Comparison of ENCODE assay signal across 2 cellular contexts in the genomic region with DNA sequence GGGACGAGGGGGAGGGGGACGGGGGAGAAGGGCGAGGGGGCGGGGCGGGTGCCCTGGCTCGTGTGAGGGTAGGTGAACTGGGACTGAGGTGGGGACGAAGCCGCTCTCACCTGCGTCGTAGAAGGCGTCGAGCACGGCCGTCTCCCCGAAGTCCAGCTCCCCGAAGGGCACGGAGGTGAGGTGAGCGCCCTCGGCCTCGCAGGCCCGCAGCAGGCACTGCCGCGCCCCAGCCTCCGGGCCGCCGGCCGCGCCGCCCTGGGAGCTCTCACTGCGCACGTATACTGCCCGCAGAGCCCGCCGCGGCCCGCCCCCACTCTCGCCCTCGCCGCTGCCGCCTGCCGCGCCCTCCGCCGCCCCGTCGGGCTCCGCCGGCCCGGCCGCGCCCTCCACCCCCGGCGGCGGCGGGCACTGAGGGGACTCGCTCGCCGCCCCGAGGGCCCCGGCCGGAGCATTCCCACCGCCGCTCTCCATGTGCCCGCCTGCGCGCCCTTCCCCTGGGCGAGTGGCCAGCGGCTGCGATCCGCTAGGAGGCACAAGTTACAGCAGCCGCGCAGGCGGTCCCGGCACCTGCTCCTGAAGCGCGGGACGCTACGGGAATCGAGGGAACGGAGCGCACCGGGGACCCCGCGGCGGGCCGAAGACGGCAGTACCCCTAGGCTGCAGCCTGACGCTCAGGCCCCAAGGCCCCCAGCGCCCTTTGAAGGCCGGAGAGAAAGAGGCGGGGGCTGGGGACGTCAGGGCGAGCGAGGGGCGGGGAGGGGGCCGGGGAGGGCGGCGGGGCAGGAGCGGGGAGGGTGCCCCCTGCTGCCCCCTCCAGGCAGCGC.
TF ChIP-seq lines count a peak whose summit lies in the region.

A gene with protein sequence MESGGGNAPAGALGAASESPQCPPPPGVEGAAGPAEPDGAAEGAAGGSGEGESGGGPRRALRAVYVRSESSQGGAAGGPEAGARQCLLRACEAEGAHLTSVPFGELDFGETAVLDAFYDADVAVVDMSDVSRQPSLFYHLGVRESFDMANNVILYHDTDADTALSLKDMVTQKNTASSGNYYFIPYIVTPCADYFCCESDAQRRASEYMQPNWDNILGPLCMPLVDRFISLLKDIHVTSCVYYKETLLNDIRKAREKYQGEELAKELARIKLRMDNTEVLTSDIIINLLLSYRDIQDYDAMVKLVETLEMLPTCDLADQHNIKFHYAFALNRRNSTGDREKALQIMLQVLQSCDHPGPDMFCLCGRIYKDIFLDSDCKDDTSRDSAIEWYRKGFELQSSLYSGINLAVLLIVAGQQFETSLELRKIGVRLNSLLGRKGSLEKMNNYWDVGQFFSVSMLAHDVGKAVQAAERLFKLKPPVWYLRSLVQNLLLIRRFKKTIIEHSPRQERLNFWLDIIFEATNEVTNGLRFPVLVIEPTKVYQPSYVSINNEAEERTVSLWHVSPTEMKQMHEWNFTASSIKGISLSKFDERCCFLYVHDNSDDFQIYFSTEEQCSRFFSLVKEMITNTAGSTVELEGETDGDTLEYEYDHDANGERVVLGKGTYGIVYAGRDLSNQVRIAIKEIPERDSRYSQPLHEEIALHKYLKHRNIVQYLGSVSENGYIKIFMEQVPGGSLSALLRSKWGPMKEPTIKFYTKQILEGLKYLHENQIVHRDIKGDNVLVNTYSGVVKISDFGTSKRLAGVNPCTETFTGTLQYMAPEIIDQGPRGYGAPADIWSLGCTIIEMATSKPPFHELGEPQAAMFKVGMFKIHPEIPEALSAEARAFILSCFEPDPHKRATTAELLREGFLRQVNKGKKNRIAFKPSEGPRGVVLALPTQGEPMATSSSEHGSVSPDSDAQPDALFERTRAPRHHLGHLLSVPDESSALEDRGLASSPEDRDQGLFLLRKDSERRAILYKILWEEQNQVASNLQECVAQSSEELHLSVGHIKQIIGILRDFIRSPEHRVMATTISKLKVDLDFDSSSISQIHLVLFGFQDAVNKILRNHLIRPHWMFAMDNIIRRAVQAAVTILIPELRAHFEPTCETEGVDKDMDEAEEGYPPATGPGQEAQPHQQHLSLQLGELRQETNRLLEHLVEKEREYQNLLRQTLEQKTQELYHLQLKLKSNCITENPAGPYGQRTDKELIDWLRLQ (N-terminal part only) (minus strand): TSS at position 718 of the 824 bp plus-strand sequence. CDS start 247 bp downstream, at position 471.

TF ChIP-seq in GM12878, 131 proteins besides CTCF, POLR2A, EP300 and RAD21:
- TF ChIP-seq, protein P1, sequence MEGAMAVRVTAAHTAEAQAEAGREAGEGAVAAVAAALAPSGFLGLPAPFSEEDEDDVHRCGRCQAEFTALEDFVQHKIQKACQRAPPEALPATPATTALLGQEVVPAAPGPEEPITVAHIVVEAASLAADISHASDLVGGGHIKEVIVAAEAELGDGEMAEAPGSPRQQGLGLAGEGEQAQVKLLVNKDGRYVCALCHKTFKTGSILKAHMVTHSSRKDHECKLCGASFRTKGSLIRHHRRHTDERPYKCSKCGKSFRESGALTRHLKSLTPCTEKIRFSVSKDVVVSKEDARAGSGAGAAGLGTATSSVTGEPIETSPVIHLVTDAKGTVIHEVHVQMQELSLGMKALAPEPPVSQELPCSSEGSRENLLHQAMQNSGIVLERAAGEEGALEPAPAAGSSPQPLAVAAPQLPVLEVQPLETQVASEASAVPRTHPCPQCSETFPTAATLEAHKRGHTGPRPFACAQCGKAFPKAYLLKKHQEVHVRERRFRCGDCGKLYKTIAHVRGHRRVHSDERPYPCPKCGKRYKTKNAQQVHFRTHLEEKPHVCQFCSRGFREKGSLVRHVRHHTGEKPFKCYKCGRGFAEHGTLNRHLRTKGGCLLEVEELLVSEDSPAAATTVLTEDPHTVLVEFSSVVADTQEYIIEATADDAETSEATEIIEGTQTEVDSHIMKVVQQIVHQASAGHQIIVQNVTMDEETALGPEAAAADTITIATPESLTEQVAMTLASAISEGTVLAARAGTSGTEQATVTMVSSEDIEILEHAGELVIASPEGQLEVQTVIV (IDR thresholded peaks at IDR 0.05; ENCODE audit: borderline replicate concordance, partially characterized antibody) = no peak
- no peak for TF ChIP-seq TAF1 (IDR thresholded peaks at IDR 0.05; ENCODE audit: borderline replicate concordance, low read depth, low read length)
- TF ChIP-seq ZNF24 (IDR thresholded peaks at IDR 0.05) = no peak
- no peak for TF ChIP-seq TCF3 (IDR thresholded peaks at IDR 0.05; ENCODE audit: borderline replicate concordance, insufficient read depth, low read depth, low read length)
- no peak for TF ChIP-seq CHD1 (IDR thresholded peaks at IDR 0.05; ENCODE audit: low read depth, low read length)
- 0 out of 2 replicates have a peak, but pooled peaks have one; percentile 10 for TF ChIP-seq IKZF1 (conservative IDR thresholded peaks at IDR 0.05)
TF ChIP-seq in GM12878: peak in this region for 1.

TF ChIP-seq in HepG2, 621 proteins besides CTCF, POLR2A, EP300 and RAD21 (continues in another document):
- TF ChIP-seq FOXO1 (CRISPR knock-in tag; IDR thresholded peaks at IDR 0.05) (no peak), NBN (conservative IDR thresholded peaks at IDR 0.05) (no peak), ZFP36L2 (CRISPR knock-in tag; IDR thresholded peaks at IDR 0.05) (no peak), ZNF432 (CRISPR knock-in tag; IDR thresholded peaks at IDR 0.05; ENCODE audit: borderline replicate concordance) (no peak), TFDP2 (CRISPR knock-in tag; IDR thresholded peaks at IDR 0.05) (peak; percentile 42; the same call in 1 of the 2 replicates), HMG20A (CRISPR knock-in tag; IDR thresholded peaks at IDR 0.05; ENCODE audit: borderline replicate concordance) (no peak), HCFC1 (IDR thresholded peaks at IDR 0.05; ENCODE audit: low read depth, low read length) (no peak), CCAR2 (optimal IDR thresholded peaks at IDR 0.05; ENCODE audit: low read depth, low read length) (no peak), PHF8 (CRISPR knock-in tag; IDR thresholded peaks at IDR 0.05) (peak; percentile 79), ZNF614 (CRISPR knock-in tag; IDR thresholded peaks at IDR 0.05; ENCODE audit: borderline replicate concordance) (no peak), YEATS4 (CRISPR knock-in tag; IDR thresholded peaks at IDR 0.05; ENCODE audit: borderline replicate concordance) (peak; percentile 45; the same call in 1 of the 2 replicates), ZNF253 (CRISPR knock-in tag; IDR thresholded peaks at IDR 0.05; ENCODE audit: borderline replicate concordance) (no peak), ZNF382 (CRISPR knock-in tag; IDR thresholded peaks at IDR 0.05; ENCODE audit: borderline replicate concordance) (no peak), MYC (CRISPR knock-in tag; IDR thresholded peaks at IDR 0.05; ENCODE audit: borderline replicate concordance) (peak; percentile 50; the same call in 1 of the 2 replicates), HNRNPLL (IDR thresholded peaks at IDR 0.05; ENCODE audit: low read depth, low read length, poor library complexity, severe bottlenecking) (peak; percentile 87), HOXD1 (CRISPR knock-in tag; IDR thresholded peaks at IDR 0.05) (no peak), CREM (IDR thresholded peaks at IDR 0.05) (no peak), CREM (CRISPR knock-in tag; IDR thresholded peaks at IDR 0.05) (no peak), ZBTB7A (CRISPR knock-in tag; IDR thresholded peaks at IDR 0.05) (0 out of 2 replicates have a peak, but pooled peaks have one; percentile 36), MLLT10 (CRISPR knock-in tag; IDR thresholded peaks at IDR 0.05) (no peak), ZNF563 (CRISPR knock-in tag; IDR thresholded peaks at IDR 0.05) (0 out of 2 replicates have a peak, but pooled peaks have one; percentile 35), ATF6 (CRISPR knock-in tag; conservative IDR thresholded peaks at IDR 0.05) (no peak), GATAD1 (CRISPR knock-in tag; IDR thresholded peaks at IDR 0.05) (no peak)
- TF ChIP-seq, protein P2, sequence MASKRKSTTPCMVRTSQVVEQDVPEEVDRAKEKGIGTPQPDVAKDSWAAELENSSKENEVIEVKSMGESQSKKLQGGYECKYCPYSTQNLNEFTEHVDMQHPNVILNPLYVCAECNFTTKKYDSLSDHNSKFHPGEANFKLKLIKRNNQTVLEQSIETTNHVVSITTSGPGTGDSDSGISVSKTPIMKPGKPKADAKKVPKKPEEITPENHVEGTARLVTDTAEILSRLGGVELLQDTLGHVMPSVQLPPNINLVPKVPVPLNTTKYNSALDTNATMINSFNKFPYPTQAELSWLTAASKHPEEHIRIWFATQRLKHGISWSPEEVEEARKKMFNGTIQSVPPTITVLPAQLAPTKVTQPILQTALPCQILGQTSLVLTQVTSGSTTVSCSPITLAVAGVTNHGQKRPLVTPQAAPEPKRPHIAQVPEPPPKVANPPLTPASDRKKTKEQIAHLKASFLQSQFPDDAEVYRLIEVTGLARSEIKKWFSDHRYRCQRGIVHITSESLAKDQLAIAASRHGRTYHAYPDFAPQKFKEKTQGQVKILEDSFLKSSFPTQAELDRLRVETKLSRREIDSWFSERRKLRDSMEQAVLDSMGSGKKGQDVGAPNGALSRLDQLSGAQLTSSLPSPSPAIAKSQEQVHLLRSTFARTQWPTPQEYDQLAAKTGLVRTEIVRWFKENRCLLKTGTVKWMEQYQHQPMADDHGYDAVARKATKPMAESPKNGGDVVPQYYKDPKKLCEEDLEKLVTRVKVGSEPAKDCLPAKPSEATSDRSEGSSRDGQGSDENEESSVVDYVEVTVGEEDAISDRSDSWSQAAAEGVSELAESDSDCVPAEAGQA (IDR thresholded peaks at IDR 0.05; ENCODE audit: low read depth) = no peak
- TF ChIP-seq, protein P2 (CRISPR knock-in tag; IDR thresholded peaks at IDR 0.05; ENCODE audit: borderline replicate concordance) = no peak
- TF ChIP-seq, protein P3, sequence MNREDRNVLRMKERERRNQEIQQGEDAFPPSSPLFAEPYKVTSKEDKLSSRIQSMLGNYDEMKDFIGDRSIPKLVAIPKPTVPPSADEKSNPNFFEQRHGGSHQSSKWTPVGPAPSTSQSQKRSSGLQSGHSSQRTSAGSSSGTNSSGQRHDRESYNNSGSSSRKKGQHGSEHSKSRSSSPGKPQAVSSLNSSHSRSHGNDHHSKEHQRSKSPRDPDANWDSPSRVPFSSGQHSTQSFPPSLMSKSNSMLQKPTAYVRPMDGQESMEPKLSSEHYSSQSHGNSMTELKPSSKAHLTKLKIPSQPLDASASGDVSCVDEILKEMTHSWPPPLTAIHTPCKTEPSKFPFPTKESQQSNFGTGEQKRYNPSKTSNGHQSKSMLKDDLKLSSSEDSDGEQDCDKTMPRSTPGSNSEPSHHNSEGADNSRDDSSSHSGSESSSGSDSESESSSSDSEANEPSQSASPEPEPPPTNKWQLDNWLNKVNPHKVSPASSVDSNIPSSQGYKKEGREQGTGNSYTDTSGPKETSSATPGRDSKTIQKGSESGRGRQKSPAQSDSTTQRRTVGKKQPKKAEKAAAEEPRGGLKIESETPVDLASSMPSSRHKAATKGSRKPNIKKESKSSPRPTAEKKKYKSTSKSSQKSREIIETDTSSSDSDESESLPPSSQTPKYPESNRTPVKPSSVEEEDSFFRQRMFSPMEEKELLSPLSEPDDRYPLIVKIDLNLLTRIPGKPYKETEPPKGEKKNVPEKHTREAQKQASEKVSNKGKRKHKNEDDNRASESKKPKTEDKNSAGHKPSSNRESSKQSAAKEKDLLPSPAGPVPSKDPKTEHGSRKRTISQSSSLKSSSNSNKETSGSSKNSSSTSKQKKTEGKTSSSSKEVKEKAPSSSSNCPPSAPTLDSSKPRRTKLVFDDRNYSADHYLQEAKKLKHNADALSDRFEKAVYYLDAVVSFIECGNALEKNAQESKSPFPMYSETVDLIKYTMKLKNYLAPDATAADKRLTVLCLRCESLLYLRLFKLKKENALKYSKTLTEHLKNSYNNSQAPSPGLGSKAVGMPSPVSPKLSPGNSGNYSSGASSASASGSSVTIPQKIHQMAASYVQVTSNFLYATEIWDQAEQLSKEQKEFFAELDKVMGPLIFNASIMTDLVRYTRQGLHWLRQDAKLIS (CRISPR knock-in tag; IDR thresholded peaks at IDR 0.05) = no peak
